In genomic region chr5:127518319-127518621, GRCh38 we compare ENCODE assay signal across 8 cellular contexts. TPM values are rescaled to one million over a fixed set of nuclear protein-coding genes. Genes with fewer than 3 reads are reported as not detected.
DNase-seq lines count a peak whose midpoint lies in the region; ATAC-seq and TF ChIP-seq lines count a peak whose summit lies in the region.

No MANE protein-coding gene starts in this region.

- peaks cover 26% of the 10 kb centered on the region for H3K4me1 ChIP-seq in muscle layer of colon (ENCODE audit: insufficient read depth, low read length)

- CTCF ChIA-PET in Calu3 (lab: Charles Lee), result no interaction called here

- intact Hi-C loops in Calu3 (cut with micrococcal nuclease; ENCODE audit: unreplicated experiment), result no loop called here

- no peaks in the 10 kb centered on the region for H3K36me3 ChIP-seq in muscle layer of colon (ENCODE audit: insufficient read depth, low read length)

- peak; percentile 37 for ATAC-seq in GM21390 (IDR thresholded peaks at IDR 0.05; ENCODE audit: unreplicated experiment)
- ATAC-seq in HG03108 (IDR thresholded peaks at IDR 0.05; ENCODE audit: unreplicated experiment), result no peak

- DNase-seq in Calu3 (no peak), NAMALWA (ENCODE audit: low spot score) (peak; percentile 80), chondrocyte (ENCODE audit: low spot score) (no peak), NCI-H524 (lab: John Stamatoyannopoulos, UW) (no peak), KG1 (lab: John Stamatoyannopoulos, UW) (no peak)

- H3K9ac ChIP-seq in muscle layer of colon (ENCODE audit: low read length), result peak overlapping the region; percentile 65

- H3K4me3 Mint-ChIP-seq in Calu3 (ENCODE audit: low read depth, unreplicated experiment) (peak overlapping the region; percentile 87), chondrocyte (ENCODE audit: unreplicated experiment) (peak overlapping the region; percentile 76)

- TF ChIP-seq CTCF in Calu3 (IDR thresholded peaks at IDR 0.05; ENCODE audit: unreplicated experiment), result no peak
- no peak for TF ChIP-seq CTCF in chondrocyte (IDR thresholded peaks at IDR 0.05)

- H3K27me3 ChIP-seq in muscle layer of colon (ENCODE audit: control insufficient read depth in 1 of 2, insufficient read depth in 2 of 2, low read length in 2 of 2), result no peaks in the 10 kb centered on the region

- peak overlapping the region; percentile 82 to 99 for H3K4me3 ChIP-seq in muscle layer of colon (ENCODE audit: low read depth in 1 of 2, low read length in 2 of 2)

- no peaks in the 10 kb centered on the region for H3K9me3 ChIP-seq in muscle layer of colon (ENCODE audit: low read length)

- H3K27me3 Mint-ChIP-seq in Calu3 (ENCODE audit: unreplicated experiment) (no peaks in the 10 kb centered on the region), chondrocyte (ENCODE audit: low read depth) (no peaks in the 10 kb centered on the region)

- peak overlapping the region; percentile 91 for H3K27ac ChIP-seq in muscle layer of colon (ENCODE audit: low read depth, low read length)

- H3K36me3 Mint-ChIP-seq in Calu3 (ENCODE audit: insufficient read depth, unreplicated experiment) (peaks cover 50% of the 10 kb centered on the region), chondrocyte (ENCODE audit: low read depth) (peaks cover 23% of the 10 kb centered on the region)

- H3K9me3 Mint-ChIP-seq in Calu3 (ENCODE audit: low read depth, unreplicated experiment) (peaks cover 15% of the 10 kb centered on the region), chondrocyte (ENCODE audit: low read depth) (peaks cover 9% of the 10 kb centered on the region)

- H3K4me1 Mint-ChIP-seq in Calu3 (ENCODE audit: low read depth, unreplicated experiment), result peaks cover 16% of the 10 kb centered on the region
- H3K4me1 Mint-ChIP-seq in chondrocyte (ENCODE audit: low read depth), result peaks cover 43% of the 10 kb centered on the region

- H3K27ac Mint-ChIP-seq in Calu3 (ENCODE audit: unreplicated experiment) (peak overlapping the region; percentile 73), chondrocyte (ENCODE audit: unreplicated experiment) (peak overlapping the region; percentile 96)

- no TSS peak for BruUV-seq in Calu3 (replicated peaks; lab: Mats Ljungman, UMichigan)

RNA-seq across cellular contexts. Expression of gene PRRC1, which starts 0.8 kb away (rescaled TPM):
- 80.5 and 87.8 TPM in 2 replicates for total RNA-seq in Calu3 (2022)
- 106 to 133 TPM (median 109 TPM) in 3 replicates for total RNA-seq in chondrocyte
